8 cellular contexts compared by ENCODE assay signal in the genomic region with DNA sequence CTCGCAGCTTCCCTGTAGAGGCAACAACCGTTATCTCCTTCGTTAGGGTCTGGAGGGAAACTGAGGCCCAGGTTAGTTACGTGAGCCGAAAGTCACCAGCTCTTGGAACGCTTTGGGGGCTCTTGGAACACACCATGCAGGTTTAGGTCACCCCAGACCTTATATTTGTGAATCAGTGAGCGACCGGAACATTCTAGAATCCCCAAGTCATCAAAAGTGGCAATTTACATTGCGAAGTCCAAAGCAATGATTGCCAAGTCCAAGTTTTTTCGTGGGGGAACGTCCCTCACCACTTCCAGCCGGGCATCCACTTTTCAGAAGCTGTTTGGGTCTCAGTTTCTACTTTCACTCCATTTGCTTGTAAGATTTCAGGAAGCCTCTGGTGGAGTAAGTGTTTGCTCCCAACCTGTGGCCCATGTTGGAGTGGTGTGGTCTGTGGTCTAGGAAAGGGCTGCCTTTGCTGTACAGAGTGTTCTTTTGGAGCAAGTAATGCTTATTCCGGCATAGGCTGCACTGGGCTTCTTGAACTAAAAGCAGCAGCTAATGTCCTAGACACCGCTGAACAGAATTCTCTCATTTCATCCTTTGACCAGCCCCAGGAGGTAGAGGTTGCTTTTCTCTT. TPM values are rescaled to one million over a fixed set of nuclear protein-coding genes. Genes with fewer than 3 reads are reported as not detected.
DNase-seq lines count a peak whose midpoint lies in the region; ATAC-seq and TF ChIP-seq lines count a peak whose summit lies in the region.

No MANE protein-coding gene starts in this region.

- no peaks in the 10 kb centered on the region for H3K27me3 ChIP-seq in SJCRH30

- H3K27me3 Mint-ChIP-seq in osteocyte (ENCODE audit: unreplicated experiment) = no peaks in the 10 kb centered on the region

- peak overlapping the region; percentile 71 for H3K4me3 Mint-ChIP-seq in osteocyte (ENCODE audit: unreplicated experiment)

- H3K27ac Mint-ChIP-seq in osteocyte (ENCODE audit: unreplicated experiment) = peak overlapping the region; percentile 86

- DNase-seq in SJCRH30 = peak in 1 of 2 experiments; percentile 34
- DNase-seq in epithelial cell of proximal tubule (ENCODE audit: low read depth) = no peak
- no peak for DNase-seq in osteocyte (ENCODE audit: extremely low spot score, unreplicated experiment)
- DNase-seq in RPMI8226 = no peak
- no peak for DNase-seq in activated gamma-delta T cell treated with Interleukin-2 at 50 U/mL for 16 hours

- no peaks in the 10 kb centered on the region for H3K9me3 ChIP-seq in ES-I3 (ENCODE audit: control insufficient read depth, insufficient read depth, low read length)
- H3K9me3 ChIP-seq in SJCRH30 (replicated peaks) = no peaks in the 10 kb centered on the region

- peak overlapping the region; percentile 98 for H3K27ac ChIP-seq in SJCRH30

- H3K9ac ChIP-seq in ES-I3 (ENCODE audit: low read depth, low read length) = peak overlapping the region; percentile 55

- H3K4me1 Mint-ChIP-seq in osteocyte (ENCODE audit: unreplicated experiment) = peaks cover 35% of the 10 kb centered on the region

- H3K9me3 Mint-ChIP-seq in osteocyte (ENCODE audit: unreplicated experiment) = no peaks in the 10 kb centered on the region

- H3K4me3 ChIP-seq in SJCRH30 (peak overlapping the region; percentile 80), epithelial cell of proximal tubule (ENCODE audit: low read depth, low read length) (peak overlapping the region; percentile 67)

- H3K36me3 Mint-ChIP-seq in osteocyte (ENCODE audit: unreplicated experiment) = no peaks in the 10 kb centered on the region

- TF ChIP-seq CTCF in epithelial cell of proximal tubule (conservative IDR thresholded peaks at IDR 0.05; ENCODE audit: low read depth, low read length) (no peak), osteocyte (IDR thresholded peaks at IDR 0.05) (no peak)

- no peak for ATAC-seq in HG03469 (IDR thresholded peaks at IDR 0.05; ENCODE audit: unreplicated experiment)
- no peak for ATAC-seq in GM19467 (IDR thresholded peaks at IDR 0.05; ENCODE audit: unreplicated experiment)

- H3K4me1 ChIP-seq in ES-I3 (ENCODE audit: insufficient read depth, low read length) (peaks cover 54% of the 10 kb centered on the region), SJCRH30 (peaks cover 28% of the 10 kb centered on the region)

- H3K36me3 ChIP-seq in ES-I3 (ENCODE audit: insufficient read depth, low read length) (peaks cover 2% of the 10 kb centered on the region; the same call in 1 of the 2 replicates), SJCRH30 (no peaks in the 10 kb centered on the region)

RNA-seq across cellular contexts. Expression of a gene that starts 32.8 kb away (rescaled TPM):
- 41.6 and 41.7 TPM in 2 replicates for total RNA-seq in SJCRH30 (2014; rRNA removed; shearing (Covaris generic))
- total RNA-seq in epithelial cell of proximal tubule (10.9 and 19.9 TPM in 2 replicates), osteocyte (12.0 and 15.6 TPM in 2 replicates)
